33 cellular contexts compared by ENCODE assay signal in genomic region chr22:17093081-17093480, GRCh38. TPM values are rescaled to one million over a fixed set of nuclear protein-coding genes. Genes with fewer than 3 reads are reported as not detected.
A peak's percentile ranks its signal among the peaks of the same experiment; 100 is the strongest.
DNase-seq lines count a peak whose midpoint lies in the region; ATAC-seq and TF ChIP-seq lines count a peak whose summit lies in the region.
"Had no signal": no experiment of that assay in that cellular context is flagged by ENCODE, and none has a peak within 500 bp of the region (broad histone marks: within the 10 kb centered on the region; RNA-seq: fewer than 3 reads in every experiment).

No MANE protein-coding gene starts in this region.

- peaks cover 43 to 99% (median 91%) of the 10 kb centered on the region in 11 experiments for H3K36me3 ChIP-seq in BLaER1 treated with 17β-estradiol and CSF1 and Interleukin-3, amounts not matched to agents 10 nM and 100 nM
- peaks cover 0 to 16% (median 4%) of the 10 kb centered on the region in 3 experiments for H3K36me3 ChIP-seq in naive thymus-derived CD4-positive, alpha-beta T cell (ENCODE audit: control insufficient read depth in 2 of 3, insufficient read depth in 3 of 3, low read length in 3 of 3)
- H3K36me3 ChIP-seq in PC-3 (ENCODE audit: low read depth, low read length), result no peaks in the 10 kb centered on the region
- H3K36me3 ChIP-seq: BE2C had no signal

- no peaks in the 10 kb centered on the region for H3K9me2 ChIP-seq in PC-3 (replicated peaks; ENCODE audit: low read length)

- peak overlapping the region in 10 of 11 experiments; percentile 6 to 100 (median 96); a peak in 16 of 22 replicates for H3K4me2 ChIP-seq in BLaER1 treated with 17β-estradiol and CSF1 and Interleukin-3, amounts not matched to agents 10 nM and 100 nM
- H3K4me2 ChIP-seq in PC-3 (ENCODE audit: low read length), result no peak overlapping the region
- H3K4me2 ChIP-seq: GM23338 had no signal

- H2AFZ ChIP-seq in PC-3 (ENCODE audit: low read length), result no peak overlapping the region
- H2AFZ ChIP-seq: GM23338 had no signal

- peak overlapping the region in 9 of 11 experiments; percentile 21 to 100 (median 49); a peak in 14 of 22 replicates for H3K27ac ChIP-seq in BLaER1 treated with 17β-estradiol and CSF1 and Interleukin-3, amounts not matched to agents 10 nM and 100 nM
- no peak overlapping the region for H3K27ac ChIP-seq in naive thymus-derived CD4-positive, alpha-beta T cell (ENCODE audit: low read depth, low read length)
- H3K27ac ChIP-seq in PC-3 (ENCODE audit: low read length), result no peak overlapping the region
- H3K27ac ChIP-seq: 22Rv1, SJSA1 had no signal

- no peaks in the 10 kb centered on the region for H3F3A ChIP-seq in PC-3 (ENCODE audit: low read length, unreplicated experiment)

- H3K79me2 ChIP-seq in PC-3 (ENCODE audit: low read length), result peaks cover 11% of the 10 kb centered on the region; the same call in 1 of the 2 replicates

- DNase-seq in activated CD8-positive, alpha-beta memory T cell treated with anti-CD3 and anti-CD28 coated beads for 24 hours, result peak; percentile 26
- no peak for DNase-seq in activated CD8-positive, alpha-beta memory T cell treated with anti-CD3 and anti-CD28 coated beads, Interleukin-2, amount 50 U/mL, for 4 hours
- DNase-seq in T-helper 17 cell (no peak), PC-3 (no peak), cerebellum (ENCODE audit: low spot score) (no peak), NCI-H2171 (lab: John Stamatoyannopoulos, UW) (no peak)
- no peak for DNase-seq in naive thymus-derived CD4-positive, alpha-beta T cell
- DNase-seq: ACHN; BE2C; Caco-2; CD4-positive, alpha-beta memory T cell; DMS79; EL; GDM1; H9; KBM-7; MV-4-11; NCI-H1105 treated with DMSO at 0.1 percent for 48 hours; NCI-H146; NCI-H1930; NCI-H2107; NCI-H446 treated with DMSO at 0.1 percent for 48 hours; NCI-H526; NCI-H82; NK-92 treated with Interleukin-12 subunit alpha and Interleukin-12 subunit beta, amount 100 ng/mL, for 24 hours; Right ventricle myocardium superior; RPMI8226 had no signal

- POLR2A ChIA-PET in naive thymus-derived CD4-positive, alpha-beta T cell (lab: Charles Lee), result no interaction called here
- POLR2A ChIA-PET in PC-3 (lab: Charles Lee; ENCODE audit: unreplicated experiment), result no interaction called here

- 0 out of 22 replicates have a peak, but pooled peaks cover 0 to 4% (median 0%) of the 10 kb centered on the region in 11 experiments for H3K9me3 ChIP-seq in BLaER1 treated with 17β-estradiol and CSF1 and Interleukin-3, amounts not matched to agents 10 nM and 100 nM (replicated peaks in 1 of 11)
- H3K9me3 ChIP-seq in T-helper 17 cell (ENCODE audit: control insufficient read depth, low read length, poor library complexity, severe bottlenecking) (no peaks in the 10 kb centered on the region), PC-3 (ENCODE audit: low read length) (no peaks in the 10 kb centered on the region)
- no peaks in the 10 kb centered on the region for H3K9me3 ChIP-seq in naive thymus-derived CD4-positive, alpha-beta T cell (ENCODE audit: control insufficient read depth in 2 of 3, low read length in 3 of 3)
- H3K9me3 ChIP-seq: BE2C, Caco-2, SJSA1 had no signal

- no peaks in the 10 kb centered on the region for H3K27me3 Mint-ChIP-seq in T-helper 17 cell
- H3K27me3 Mint-ChIP-seq in naive thymus-derived CD4-positive, alpha-beta T cell, result no peaks in the 10 kb centered on the region
- H3K27me3 Mint-ChIP-seq: CD4-positive, alpha-beta memory T cell had no signal

- peaks cover 59% of the 10 kb centered on the region for H3K4me1 Mint-ChIP-seq in T-helper 17 cell
- H3K4me1 Mint-ChIP-seq in naive thymus-derived CD4-positive, alpha-beta T cell, result peaks cover 69 to 98% (median 85%) of the 10 kb centered on the region in 7 donors

- intact Hi-C loops in naive thymus-derived CD4-positive, alpha-beta T cell (cut with micrococcal nuclease), result no loop called here
- intact Hi-C loops in PC-3 (cut with micrococcal nuclease), result no loop called here

- peak overlapping the region in 2 of 10 experiments; percentile 11 to 41; a peak in 4 of 20 replicates for H3K4me3 ChIP-seq in BLaER1 treated with 17β-estradiol and CSF1 and Interleukin-3, amounts not matched to agents 10 nM and 100 nM
- no peak overlapping the region for H3K4me3 ChIP-seq in naive thymus-derived CD4-positive, alpha-beta T cell (ENCODE audit: low read length)
- no peak overlapping the region for H3K4me3 ChIP-seq in PC-3 (ENCODE audit: low read length)
- H3K4me3 ChIP-seq: GM12878, GM23338, SJSA1 had no signal

- H3K27me3 ChIP-seq in BLaER1 treated with 17β-estradiol and CSF1 and Interleukin-3, amounts not matched to agents 10 nM and 100 nM, result no peaks in the 10 kb centered on the region
- no peaks in the 10 kb centered on the region for H3K27me3 ChIP-seq in naive thymus-derived CD4-positive, alpha-beta T cell (ENCODE audit: control insufficient read depth in 2 of 2, insufficient read depth in 2 of 2, low read length in 2 of 2)
- no peaks in the 10 kb centered on the region for H3K27me3 ChIP-seq in PC-3 (ENCODE audit: low read length)
- H3K27me3 ChIP-seq: BE2C, SJSA1 had no signal

- peaks cover 60 to 100% (median 81%) of the 10 kb centered on the region in 11 experiments for H4K20me1 ChIP-seq in BLaER1 treated with 17β-estradiol and CSF1 and Interleukin-3, amounts not matched to agents 10 nM and 100 nM
- H4K20me1 ChIP-seq in PC-3 (ENCODE audit: low read length), result 0 out of 2 replicates have a peak, but pooled peaks cover 4% of the 10 kb centered on the region

- H3K36me3 Mint-ChIP-seq in T-helper 17 cell (ENCODE audit: low read depth), result no peaks in the 10 kb centered on the region
- H3K36me3 Mint-ChIP-seq in naive thymus-derived CD4-positive, alpha-beta T cell, result peaks cover 0 to 37% (median 16%) of the 10 kb centered on the region in 5 donors

- TF ChIP-seq CTCF in PC-3 (conservative IDR thresholded peaks at IDR 0.05; ENCODE audit: low read depth, low read length), result no peak

- peaks cover 80 to 100% (median 99%) of the 10 kb centered on the region in 10 experiments for H3K4me1 ChIP-seq in BLaER1 treated with 17β-estradiol and CSF1 and Interleukin-3, amounts not matched to agents 10 nM and 100 nM
- H3K4me1 ChIP-seq in naive thymus-derived CD4-positive, alpha-beta T cell (ENCODE audit: control insufficient read depth in 2 of 2, insufficient read depth in 2 of 2, low read length in 2 of 2), result peaks cover 35 to 78% of the 10 kb centered on the region in 2 donors
- H3K4me1 ChIP-seq in PC-3 (ENCODE audit: insufficient read depth, low read length), result no peaks in the 10 kb centered on the region
- H3K4me1 ChIP-seq: BE2C, Caco-2 had no signal

- H3K9me3 Mint-ChIP-seq in naive thymus-derived CD4-positive, alpha-beta T cell, result no peaks in the 10 kb centered on the region
- H3K9me3 Mint-ChIP-seq: CD4-positive, alpha-beta memory T cell; GM23338; H9 had no signal

- CTCF ChIA-PET in naive thymus-derived CD4-positive, alpha-beta T cell (lab: Charles Lee), result no interaction called here
- CTCF ChIA-PET in PC-3 (lab: Charles Lee), result no interaction called here

- H3K9ac ChIP-seq in BLaER1 treated with 17β-estradiol and CSF1 and Interleukin-3, amounts not matched to agents 10 nM and 100 nM, result peak overlapping the region in 6 of 11 experiments; percentile 1 to 57 (median 34); a peak in 8 of 22 replicates
- H3K9ac ChIP-seq in PC-3 (ENCODE audit: low read length), result no peak overlapping the region

- peak overlapping the region; percentile 45 for H3K27ac Mint-ChIP-seq in T-helper 17 cell
- H3K27ac Mint-ChIP-seq in naive thymus-derived CD4-positive, alpha-beta T cell, result peak overlapping the region in 8 of 9 donors; percentile 45 to 94 (median 74)
- H3K27ac Mint-ChIP-seq: GM23338, H9 had no signal

- ATAC-seq in T-helper 17 cell (no peak), PC-3 (no peak)
- ATAC-seq in naive thymus-derived CD4-positive, alpha-beta T cell, result no peak
- ATAC-seq: GM12878, GM23338 had no signal

- H3K4me3 Mint-ChIP-seq in T-helper 17 cell, result no peak overlapping the region
- peak overlapping the region in 9 of 10 donors; percentile 53 to 87 (median 72) for H3K4me3 Mint-ChIP-seq in naive thymus-derived CD4-positive, alpha-beta T cell
- H3K4me3 Mint-ChIP-seq: GM23338, H9 had no signal

- BruUV-seq in PC-3 (replicated peaks; lab: Mats Ljungman, UMichigan), result no TSS peak

RNA-seq across cellular contexts. Expression of gene IL17RA, which starts 8.3 kb away (rescaled TPM):
- total RNA-seq in T-helper 17 cell (10 to 100 TPM; 26.2 to 31.0 TPM), PC-3 (2014; rRNA removed) (5.9 and 8.9 TPM in 2 replicates), cerebellum (6.6 TPM)
- total RNA-seq in naive thymus-derived CD4-positive, alpha-beta T cell, result 10 to 100 TPM; 51.9 to 91.8 (median 76.5) TPM
- 10 to 100 TPM; 45.8 to 69.8 TPM for polyA plus RNA-seq in naive thymus-derived CD4-positive, alpha-beta T cell

RNA-seq across cellular contexts. Expression of gene TMEM121B, which starts 28.1 kb away (rescaled TPM):
- total RNA-seq in T-helper 17 cell (under 1 TPM in 1 of 2 donors, not detected in 1; 0.20 TPM), PC-3 (2014; rRNA removed) (0.11 and 0.12 TPM in 2 replicates), cerebellum (9.0 TPM)
- total RNA-seq in naive thymus-derived CD4-positive, alpha-beta T cell, result 1 to 10 TPM in 1 of 5 experiments, under 1 TPM in 4; 0.13 to 2.6 (median 0.24) TPM
- not detected for polyA plus RNA-seq in naive thymus-derived CD4-positive, alpha-beta T cell
- total RNA-seq: MCF 10A had no signal
- polyA plus RNA-seq: CD4-positive, alpha-beta memory T cell had no signal

Comparison
In these comparisons a context has a peak if more than half of its experiments do, and no peak if none do; other contexts are left out.
1. H3K27ac ChIP-seq: peak in BLaER1 treated with 17β-estradiol and CSF1 and Interleukin-3, amounts not matched to agents 10 nM and 100 nM (9 of 11); none in naive thymus-derived CD4-positive, alpha-beta T cell (single experiment) and PC-3 (single experiment).